ENCODE assay signal across 25 cellular contexts in genomic region chr5:178108446-178108845, GRCh38. TPM values are rescaled to one million over a fixed set of nuclear protein-coding genes. Genes with fewer than 3 reads are reported as not detected.
DNase-seq lines count a peak whose midpoint lies in the region; ATAC-seq and TF ChIP-seq lines count a peak whose summit lies in the region.
"Had no signal": no experiment of that assay in that cellular context is flagged by ENCODE, and none has a peak within 500 bp of the region (broad histone marks: within the 10 kb centered on the region; RNA-seq: fewer than 3 reads in every experiment).

No MANE protein-coding gene starts in this region.

- intact Hi-C loops in adrenal gland (cut with DNase I) = no loop called here

- no peak overlapping the region for H3K4me3 ChIP-seq in BLaER1 treated with 17β-estradiol and CSF1 and Interleukin-3, amounts not matched to agents 10 nM and 100 nM
- H3K4me3 ChIP-seq in neuronal stem cell (ENCODE audit: low read length in 2 of 2) (no peak overlapping the region), adrenal gland (no peak overlapping the region)
- H3K4me3 ChIP-seq: A549, colonic mucosa, heart left ventricle, SJSA1 had no signal

- H3K9ac ChIP-seq in BLaER1 treated with 17β-estradiol and CSF1 and Interleukin-3, amounts not matched to agents 10 nM and 100 nM = peak overlapping the region in 1 of 11 experiments; percentile 34; a peak in 1 of 22 replicates
- peak overlapping the region; percentile 64 for H3K9ac ChIP-seq in neuronal stem cell (ENCODE audit: low read depth, low read length, poor library complexity)

- no peaks in the 10 kb centered on the region for H3K27me3 Mint-ChIP-seq in IgD-negative memory B cell
- H3K27me3 Mint-ChIP-seq: activated B cell treated with CpG ODN at 0.5 μM for 24 hours; effector memory CD8-positive, alpha-beta T cell had no signal

- peak overlapping the region; percentile 44 for H4K8ac ChIP-seq in neuronal stem cell (ENCODE audit: low read depth, low read length)

- H3K27ac Mint-ChIP-seq in IgD-negative memory B cell = peak overlapping the region in 2 of 3 donors; percentile 27 to 58
- H3K27ac Mint-ChIP-seq: activated T-cell treated with anti-CD3 and anti-CD28 coated beads, Interleukin-2, amount 50 U/mL, for 72 hours; CD8-positive, alpha-beta T cell; effector memory CD8-positive, alpha-beta T cell had no signal

- no peak overlapping the region for H3K27ac ChIP-seq in BLaER1 treated with 17β-estradiol and CSF1 and Interleukin-3, amounts not matched to agents 10 nM and 100 nM
- peak overlapping the region; percentile 19 for H3K27ac ChIP-seq in epithelial cell of prostate
- H3K27ac ChIP-seq in neuronal stem cell (replicated peaks; ENCODE audit: low read length) = no peak overlapping the region
- no peak overlapping the region for H3K27ac ChIP-seq in adrenal gland
- H3K27ac ChIP-seq: A549, colonic mucosa, heart left ventricle, HL-60, SJSA1 had no signal

- WGBS in neuronal stem cell (ENCODE audit: extremely low coverage in 2 of 2, insufficient read length in 2 of 2, insufficient replicate concordance in 1 of 2), 2 donors = no CpG with 5 or more reads among the region's 7 CpGs
- 86 to 88% (median 87%) methylated on average over 5 to 7 of the region's 7 CpGs for WGBS in adrenal gland, 4 donors

- H3K18ac ChIP-seq in neuronal stem cell (ENCODE audit: low read length) = peak overlapping the region; percentile 52

- no peak for ATAC-seq in HG02763 (IDR thresholded peaks at IDR 0.05; ENCODE audit: unreplicated experiment)
- ATAC-seq: activated T-cell treated with anti-CD3 and anti-CD28 coated beads, Interleukin-2, amount 50 U/mL, for 72 hours; CD8-positive, alpha-beta T cell; effector memory CD8-positive, alpha-beta T cell; heart left ventricle had no signal

- H3K27me3 ChIP-seq in BLaER1 treated with 17β-estradiol and CSF1 and Interleukin-3, amounts not matched to agents 10 nM and 100 nM = peaks cover 0 to 24% (median 0%) of the 10 kb centered on the region in 11 experiments; a peak in 6 of 22 replicates
- H3K27me3 ChIP-seq in neuronal stem cell (ENCODE audit: control insufficient read depth in 3 of 3, insufficient read depth in 3 of 3, low read depth in 1 of 3, low read length in 3 of 3) = no peaks in the 10 kb centered on the region
- H3K27me3 ChIP-seq in adrenal gland = no peaks in the 10 kb centered on the region
- H3K27me3 ChIP-seq: colonic mucosa had no signal

- peaks cover 14 to 34% (median 26%) of the 10 kb centered on the region in 3 donors for H3K4me1 Mint-ChIP-seq in IgD-negative memory B cell

- H2BK120ac ChIP-seq in neuronal stem cell (ENCODE audit: low read depth, low read length) = no peak overlapping the region

- peaks cover 0 to 5% (median 0%) of the 10 kb centered on the region in 11 experiments; a peak in 1 of 22 replicates for H3K9me3 ChIP-seq in BLaER1 treated with 17β-estradiol and CSF1 and Interleukin-3, amounts not matched to agents 10 nM and 100 nM (replicated peaks in 1 of 11)
- peaks cover 2 to 7% of the 10 kb centered on the region in 2 donors for H3K9me3 ChIP-seq in neuronal stem cell (replicated peaks in 1 of 2; ENCODE audit: control insufficient read depth in 2 of 2, insufficient read depth in 1 of 2, low read depth in 1 of 2, low read length in 2 of 2)
- H3K9me3 ChIP-seq in adrenal gland (replicated peaks in 1 of 3) = no peaks in the 10 kb centered on the region
- H3K9me3 ChIP-seq: A549, colonic mucosa had no signal

- peak overlapping the region; percentile 52 for H3K23ac ChIP-seq in neuronal stem cell (ENCODE audit: low read depth, low read length, poor library complexity)

- H4K91ac ChIP-seq in neuronal stem cell (ENCODE audit: low read depth, low read length, poor library complexity) = no peak overlapping the region

- peak overlapping the region; percentile 61 for H2BK15ac ChIP-seq in neuronal stem cell (ENCODE audit: low read length)

- peaks cover 14 to 42% (median 34%) of the 10 kb centered on the region in 10 experiments for H3K4me1 ChIP-seq in BLaER1 treated with 17β-estradiol and CSF1 and Interleukin-3, amounts not matched to agents 10 nM and 100 nM
- peaks cover 5% of the 10 kb centered on the region in 2 donors for H3K4me1 ChIP-seq in neuronal stem cell (ENCODE audit: control insufficient read depth in 2 of 2, insufficient read depth in 1 of 2, low read depth in 1 of 2, low read length in 2 of 2)
- H3K4me1 ChIP-seq in adrenal gland (replicated peaks in 1 of 2) = peaks cover under 1% of the 10 kb centered on the region in 2 donors

- no peak overlapping the region for H2BK5ac ChIP-seq in neuronal stem cell (ENCODE audit: low read length)

- no peaks in the 10 kb centered on the region for H3K9me3 Mint-ChIP-seq in IgD-negative memory B cell
- H3K9me3 Mint-ChIP-seq: activated B cell treated with CpG ODN at 0.5 μM for 24 hours; activated T-cell treated with anti-CD3 and anti-CD28 coated beads, Interleukin-2, amount 50 U/mL, for 72 hours; effector memory CD8-positive, alpha-beta T cell had no signal

- DNase-seq in epithelial cell of prostate (ENCODE audit: low read depth, low spot score) = no peak
- DNase-seq in neuronal stem cell (ENCODE audit: low spot score) = no peak
- no peak for DNase-seq in adrenal gland
- no peak for DNase-seq in NCI-H2029 treated with DMSO at 0.1 percent for 48 hours (lab: John Stamatoyannopoulos, UW)
- DNase-seq in DMS79 treated with DMSO at 0.1 percent for 48 hours (lab: John Stamatoyannopoulos, UW) = no peak
- DNase-seq: activated B cell treated with CpG ODN at 0.5 μM for 24 hours; activated T-cell treated with anti-CD3 and anti-CD28 coated beads, Interleukin-2, amount 50 U/mL, for 72 hours; CD8-positive, alpha-beta T cell; effector memory CD8-positive, alpha-beta T cell; erythroblast; foreskin fibroblast; Kasumi-1; NCI-H1417 treated with DMSO at 0.1 percent for 48 hours; NCI-H2107; NCI-H345; stimulated activated naive CD4-positive, alpha-beta T cell; T-helper 1 cell had no signal

- peak overlapping the region; percentile 61 for H3K14ac ChIP-seq in neuronal stem cell (ENCODE audit: low read length)

- TF ChIP-seq POLR2A in adrenal gland (IDR thresholded peaks at IDR 0.05) = no peak

- peak overlapping the region; percentile 49 to 84 (median 76); a peak in 21 of 22 replicates for H3K4me2 ChIP-seq in BLaER1 treated with 17β-estradiol and CSF1 and Interleukin-3, amounts not matched to agents 10 nM and 100 nM
- no peak overlapping the region for H3K4me2 ChIP-seq in neuronal stem cell (ENCODE audit: insufficient read depth, low read length, poor library complexity, severe bottlenecking)
- H3K4me2 ChIP-seq: A549 had no signal

- peak overlapping the region; percentile 73 for H2AFZ ChIP-seq in neuronal stem cell (ENCODE audit: low read length)

- no peaks in the 10 kb centered on the region for H3K36me3 Mint-ChIP-seq in IgD-negative memory B cell
- H3K36me3 Mint-ChIP-seq: CD8-positive, alpha-beta T cell had no signal

- H2BK12ac ChIP-seq in neuronal stem cell (ENCODE audit: low read length) = no peak overlapping the region

- H4K20me1 ChIP-seq in BLaER1 treated with 17β-estradiol and CSF1 and Interleukin-3, amounts not matched to agents 10 nM and 100 nM = peaks cover 0 to 18% (median 0%) of the 10 kb centered on the region in 11 experiments; a peak in 3 of 22 replicates

- peak overlapping the region; percentile 64 for H2AK5ac ChIP-seq in neuronal stem cell (ENCODE audit: low read depth, low read length)

- H3K4ac ChIP-seq in neuronal stem cell (ENCODE audit: low read length) = no peak overlapping the region

- peak overlapping the region in 2 of 4 donors; percentile 54 to 82 for H3K4me3 Mint-ChIP-seq in IgD-negative memory B cell
- H3K4me3 Mint-ChIP-seq: activated B cell treated with CpG ODN at 0.5 μM for 24 hours; activated T-cell treated with anti-CD3 and anti-CD28 coated beads, Interleukin-2, amount 50 U/mL, for 72 hours; CD8-positive, alpha-beta T cell; effector memory CD8-positive, alpha-beta T cell had no signal

- H3K79me1 ChIP-seq in neuronal stem cell (ENCODE audit: low read depth, low read length) = no peaks in the 10 kb centered on the region

- no peak for TF ChIP-seq CTCF in adrenal gland (IDR thresholded peaks at IDR 0.05)

- no peaks in the 10 kb centered on the region for H3K36me3 ChIP-seq in BLaER1 treated with 17β-estradiol and CSF1 and Interleukin-3, amounts not matched to agents 10 nM and 100 nM
- H3K36me3 ChIP-seq in neuronal stem cell (replicated peaks in 1 of 2; ENCODE audit: control insufficient read depth in 2 of 2, insufficient read depth in 2 of 2, low read length in 2 of 2) (no peaks in the 10 kb centered on the region), adrenal gland (replicated peaks in 1 of 2) (no peaks in the 10 kb centered on the region)
- H3K36me3 ChIP-seq: colonic mucosa, heart left ventricle, SJSA1 had no signal

RNA-seq across cellular contexts. Expression of gene N4BP3, which starts 4.9 kb away (rescaled TPM):
- polyA plus RNA-seq in IgD-negative memory B cell (10.1 TPM), adrenal gland (1 to 10 TPM in 1 of 3 donors, under 1 TPM in 2; 0.31 to 2.6 (median 0.88) TPM)
- 2.4 TPM for polyA plus RNA-seq in neuronal stem cell (2013, experiment 1 of 2)
- 2.5 TPM for polyA plus RNA-seq in neuronal stem cell (2013, experiment 2 of 2)
- total RNA-seq in adrenal gland = 1 to 10 TPM in 3 of 8 donors, under 1 TPM in 5; 0.39 to 1.8 (median 0.87) TPM

RNA-seq across cellular contexts. Expression of gene RMND5B, which starts 22.4 kb away (rescaled TPM):
- polyA plus RNA-seq in IgD-negative memory B cell (43.0 TPM), adrenal gland (10 to 100 TPM; 28.1 to 36.7 (median 35.5) TPM)
- 19.2 TPM for polyA plus RNA-seq in neuronal stem cell (2013, experiment 1 of 2)
- 19.2 TPM for polyA plus RNA-seq in neuronal stem cell (2013, experiment 2 of 2)
- 10 to 100 TPM; 34.8 to 51.4 (median 40.3) TPM for total RNA-seq in adrenal gland

RNA-seq across cellular contexts. Expression of gene NHP2, which starts 45.2 kb away (rescaled TPM):
- polyA plus RNA-seq in IgD-negative memory B cell = 227 TPM
- 177 TPM for polyA plus RNA-seq in neuronal stem cell (2013, experiment 1 of 2)
- polyA plus RNA-seq in neuronal stem cell (2013, experiment 2 of 2) = 166 TPM
- total RNA-seq in adrenal gland = 100 to 1,000 TPM in 6 of 8 donors, 10 to 100 TPM in 2; 70.6 to 269 (median 133) TPM
- polyA plus RNA-seq in adrenal gland = 100 to 1,000 TPM in 1 of 3 donors, 10 to 100 TPM in 2; 65.2 to 106 (median 68.6) TPM
